ENCODE assay signal across 8 cellular contexts in the genomic region with DNA sequence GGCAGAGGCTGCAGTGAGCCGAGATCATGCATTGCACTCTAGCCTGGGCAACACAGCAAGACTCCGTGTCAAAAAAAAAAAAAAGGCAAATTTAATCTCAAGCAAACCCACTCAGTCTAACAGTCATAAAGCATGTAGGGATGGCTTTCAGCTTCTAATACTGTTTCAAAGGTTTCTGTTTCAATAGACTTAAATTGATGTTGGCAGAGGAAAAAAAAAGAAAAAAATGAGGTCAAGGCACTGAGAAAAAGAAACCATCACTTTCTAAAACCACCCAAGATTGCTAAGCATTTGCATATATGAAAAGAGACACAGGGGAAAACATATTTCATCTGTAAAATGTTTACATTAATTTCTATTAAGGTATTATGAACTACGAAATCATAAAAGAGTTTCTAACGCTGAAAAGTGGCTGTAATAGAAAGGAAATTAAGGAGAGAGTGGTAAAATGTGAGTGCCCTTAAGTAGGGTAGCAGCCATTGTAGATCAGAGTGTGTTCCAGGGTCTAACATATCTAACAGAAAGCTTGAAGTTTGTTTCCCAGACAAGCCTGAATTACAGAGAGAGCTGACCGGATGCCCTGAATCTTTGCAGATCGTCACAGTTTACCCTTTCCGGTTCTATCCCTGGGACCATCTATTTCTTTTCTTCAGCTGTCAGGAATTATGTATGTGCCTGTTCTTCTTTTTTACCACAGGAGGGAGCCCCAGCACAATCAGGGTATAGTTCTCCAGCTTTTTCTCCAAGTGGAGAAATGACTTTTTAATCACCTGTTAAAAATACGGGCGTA.
A peak's percentile ranks its signal among the peaks of the same experiment; 100 is the strongest.
DNase-seq lines count a peak whose midpoint lies in the region; ATAC-seq and TF ChIP-seq lines count a peak whose summit lies in the region.

No MANE protein-coding gene starts in this region.

- 35 to 38% methylated on average over 9 of the region's 9 CpGs for WGBS in thyroid gland, 2 donors

- H4K20me1 ChIP-seq in HCT116 (ENCODE audit: insufficient read depth) = no peaks in the 10 kb centered on the region

- H3K27ac ChIP-seq in HCT116 (ENCODE audit: low read depth, low read length) (no peak overlapping the region), left ventricle myocardium inferior (replicated peaks) (no peak overlapping the region), thyroid gland (no peak overlapping the region)

- H3K9me3 ChIP-seq in HCT116 (ENCODE audit: control insufficient read depth in 1 of 2, insufficient read depth in 1 of 2, low read depth in 1 of 2, low read length in 2 of 2) = no peaks in the 10 kb centered on the region
- no peaks in the 10 kb centered on the region for H3K9me3 ChIP-seq in left ventricle myocardium inferior (replicated peaks)
- H3K9me3 ChIP-seq in thyroid gland = no peaks in the 10 kb centered on the region

- ATAC-seq in HCT116 = peak; percentile 65
- ATAC-seq in GM19397 (IDR thresholded peaks at IDR 0.05; ENCODE audit: unreplicated experiment) = no peak

- DNase-seq in NCI-H2029 (lab: John Stamatoyannopoulos, UW) (peak; percentile 3), NCI-H2029 treated with DMSO at 0.1 percent for 48 hours (lab: John Stamatoyannopoulos, UW) (no peak), HCT116 (ENCODE audit: low read depth, low spot score) (peak; percentile 3), NCI-H1092 (lab: John Stamatoyannopoulos, UW) (peak; percentile 57), SW480 (ENCODE audit: low spot score) (peak; percentile 53), left ventricle myocardium inferior (no peak), thyroid gland (no peak)

- no TSS peak for BruUV-seq in HCT116 (replicated peaks; lab: Mats Ljungman, UMichigan)

- H3K9ac ChIP-seq in HCT116 (ENCODE audit: low read length) = no peak overlapping the region

- RAD21 ChIA-PET in HCT116 (lab: Charles Lee; ENCODE audit: low non-redundant PET in 1 of 2, low total read pairs in 2 of 2, uncharacterized antibody in 2 of 2, unreplicated experiment in 2 of 2) = no interaction called here

- H3K4me2 ChIP-seq in HCT116 (ENCODE audit: low read length) = no peak overlapping the region; the same call in 1 of the 2 replicates

- peak; percentile 60 for TF ChIP-seq RAD21 in HCT116 (IDR thresholded peaks at IDR 0.05; ENCODE audit: low read depth)

- intact Hi-C loops in HCT116 (cut with micrococcal nuclease) (no loop called here), left ventricle myocardium inferior (cut with micrococcal nuclease) (no loop called here), thyroid gland (cut with DNase I) (no loop called here)

- H3K9me2 ChIP-seq in HCT116 (ENCODE audit: insufficient read depth) = no peaks in the 10 kb centered on the region

- H3K79me2 ChIP-seq in HCT116 (ENCODE audit: insufficient read depth, low read length) = no peaks in the 10 kb centered on the region

- H3K4me1 ChIP-seq in HCT116 (ENCODE audit: control insufficient read depth in 1 of 2, insufficient read depth in 2 of 2, low read length in 2 of 2) = no peaks in the 10 kb centered on the region
- H3K4me1 ChIP-seq in left ventricle myocardium inferior = no peaks in the 10 kb centered on the region
- no peaks in the 10 kb centered on the region for H3K4me1 ChIP-seq in thyroid gland

- CTCF ChIA-PET in HCT116 (lab: Charles Lee) = interaction anchor here (1.3 kb wide), 1 partner anchor 29 kb away, joined by 3 read pairs; no protein-coding TSS in a partner anchor

- peak; percentile 45 to 66 (median 47); a peak in 5 of 6 replicates for TF ChIP-seq CTCF in HCT116 (IDR thresholded peaks at IDR 0.05 in 2 of 3, conservative IDR thresholded peaks at IDR 0.05 in 1 of 3; ENCODE audit: borderline replicate concordance in 1 of 3, insufficient read depth in 1 of 3, low read depth in 2 of 3, low read length in 2 of 3)
- peak; percentile 75 for TF ChIP-seq CTCF in left ventricle myocardium inferior (IDR thresholded peaks at IDR 0.05; ENCODE audit: borderline replicate concordance)
- peak in 4 of 6 experiments; percentile 8 to 59 (median 36) for TF ChIP-seq CTCF in thyroid gland (IDR thresholded peaks at IDR 0.05)

- POLR2A ChIA-PET in HCT116 (lab: Charles Lee) = no interaction called here

- H3K27me3 ChIP-seq in HCT116 (ENCODE audit: insufficient read depth, low read length) = peaks cover 22% of the 10 kb centered on the region; the same call in 1 of the 2 replicates
- peaks cover 76% of the 10 kb centered on the region for H3K27me3 ChIP-seq in left ventricle myocardium inferior (ENCODE audit: low read depth)
- H3K27me3 ChIP-seq in thyroid gland = no peaks in the 10 kb centered on the region

- H3K4me3 ChIP-seq in HCT116 (replicated peaks in 1 of 2; ENCODE audit: low read depth in 1 of 2, low read length in 2 of 2) = no peak overlapping the region
- H3K4me3 ChIP-seq in left ventricle myocardium inferior = no peak overlapping the region
- no peak overlapping the region for H3K4me3 ChIP-seq in thyroid gland (replicated peaks in 1 of 3)

- H3K36me3 ChIP-seq in HCT116 (ENCODE audit: control insufficient read depth in 1 of 2, insufficient read depth in 2 of 2, low read length in 2 of 2) (no peaks in the 10 kb centered on the region), left ventricle myocardium inferior (no peaks in the 10 kb centered on the region), thyroid gland (no peaks in the 10 kb centered on the region)

- TF ChIP-seq POLR2A in HCT116 (IDR thresholded peaks at IDR 0.05; ENCODE audit: borderline replicate concordance, extremely low read depth, insufficient read depth, insufficient read length) (no peak), thyroid gland (IDR thresholded peaks at IDR 0.05) (no peak)

- H2AFZ ChIP-seq in HCT116 (ENCODE audit: low read depth, low read length, poor library complexity, severe bottlenecking) = no peak overlapping the region

TF ChIP-seq in HCT116, 20 proteins besides CTCF, POLR2A, EP300 and RAD21:
- TF ChIP-seq, protein P1, sequence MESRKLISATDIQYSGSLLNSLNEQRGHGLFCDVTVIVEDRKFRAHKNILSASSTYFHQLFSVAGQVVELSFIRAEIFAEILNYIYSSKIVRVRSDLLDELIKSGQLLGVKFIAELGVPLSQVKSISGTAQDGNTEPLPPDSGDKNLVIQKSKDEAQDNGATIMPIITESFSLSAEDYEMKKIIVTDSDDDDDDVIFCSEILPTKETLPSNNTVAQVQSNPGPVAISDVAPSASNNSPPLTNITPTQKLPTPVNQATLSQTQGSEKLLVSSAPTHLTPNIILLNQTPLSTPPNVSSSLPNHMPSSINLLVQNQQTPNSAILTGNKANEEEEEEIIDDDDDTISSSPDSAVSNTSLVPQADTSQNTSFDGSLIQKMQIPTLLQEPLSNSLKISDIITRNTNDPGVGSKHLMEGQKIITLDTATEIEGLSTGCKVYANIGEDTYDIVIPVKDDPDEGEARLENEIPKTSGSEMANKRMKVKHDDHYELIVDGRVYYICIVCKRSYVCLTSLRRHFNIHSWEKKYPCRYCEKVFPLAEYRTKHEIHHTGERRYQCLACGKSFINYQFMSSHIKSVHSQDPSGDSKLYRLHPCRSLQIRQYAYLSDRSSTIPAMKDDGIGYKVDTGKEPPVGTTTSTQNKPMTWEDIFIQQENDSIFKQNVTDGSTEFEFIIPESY (IDR thresholded peaks at IDR 0.05; ENCODE audit: extremely low read depth, insufficient replicate concordance, low read length) = no peak
- TF ChIP-seq POLR2AphosphoS5 (IDR thresholded peaks at IDR 0.05; ENCODE audit: low read depth, low read length) (no peak), TCF7L2 (IDR thresholded peaks at IDR 0.05; ENCODE audit: borderline replicate concordance, extremely low read depth, insufficient read depth, insufficient read length) (no peak), ELF1 (IDR thresholded peaks at IDR 0.05; ENCODE audit: borderline replicate concordance, low read depth) (no peak), CEBPB (IDR thresholded peaks at IDR 0.05; ENCODE audit: low read depth) (no peak), ZFX (IDR thresholded peaks at IDR 0.05) (no peak), FOSL1 (IDR thresholded peaks at IDR 0.05; ENCODE audit: low read depth) (no peak), EZH2phosphoT487 (IDR thresholded peaks at IDR 0.05; ENCODE audit: borderline replicate concordance) (no peak), ZNF274 (IDR thresholded peaks at IDR 0.05; ENCODE audit: low read depth, low read length) (no peak), SP1 (IDR thresholded peaks at IDR 0.05; ENCODE audit: low read depth) (no peak)

Comparison
In these comparisons a context has a peak if more than half of its experiments do, and no peak if none do; other contexts are left out.
1. DNase-seq: peak in NCI-H2029 (single experiment), HCT116 (single experiment), NCI-H1092 (single experiment) and SW480 (single experiment); none in NCI-H2029 treated with DMSO at 0.1 percent for 48 hours (single experiment), left ventricle myocardium inferior (single experiment) and thyroid gland (0 of 2).
2. Peak in every context shown above with its lines, with median percentiles within 50 percentile points of each other: CTCF ChIP-seq.